In genomic region chr6:46590765-46591164, GRCh38 we compare ENCODE assay signal across 26 cellular contexts.
"Had no signal": no experiment of that assay in that cellular context is flagged by ENCODE, and none has a peak within 500 bp of the region (broad histone marks: within the 10 kb centered on the region; RNA-seq: fewer than 3 reads in every experiment).

No MANE protein-coding gene starts in this region.

- DNase-seq: colonic mucosa; cortex of kidney; dermis blood vessel endothelial cell; dorsolateral prefrontal cortex; effector CD4-positive, alpha-beta T cell; effector CD8-positive, alpha-beta T cell; effector memory CD4-positive, alpha-beta T cell; effector memory CD8-positive, alpha-beta T cell; endodermal cell; erythroblast; esophagus squamous epithelium; foreskin fibroblast; foreskin keratinocyte; foreskin melanocyte; gastrocnemius medialis; glutamatergic neuron; head of caudate nucleus; heart left ventricle; heart right ventricle had no signal

- H3K9me3 Mint-ChIP-seq: dendritic cell treated with granulocyte-macrophage colony-stimulating factor and Interleukin-4, amounts not matched to agents 40 ng/mL and 50 ng/mL, for 4 days; effector memory CD8-positive, alpha-beta T cell had no signal

- H3K27ac Mint-ChIP-seq: dendritic cell treated with granulocyte-macrophage colony-stimulating factor and Interleukin-4, amounts not matched to agents 40 ng/mL and 50 ng/mL, for 4 days; effector memory CD8-positive, alpha-beta T cell; endodermal cell had no signal

- H3K27me3 ChIP-seq: colonic mucosa, dorsolateral prefrontal cortex, esophagus muscularis mucosa, esophagus squamous epithelium, foreskin keratinocyte, gastrocnemius medialis, gastroesophageal sphincter, heart left ventricle, heart right ventricle had no signal

- H3K4me1 ChIP-seq: colonic mucosa, foreskin keratinocyte had no signal

- H3K4me3 Mint-ChIP-seq: dendritic cell treated with granulocyte-macrophage colony-stimulating factor and Interleukin-4, amounts not matched to agents 40 ng/mL and 50 ng/mL, for 4 days; effector memory CD8-positive, alpha-beta T cell; endodermal cell had no signal

- FAIRE-seq: endothelial cell of umbilical vein had no signal

- H3K27ac ChIP-seq: colonic mucosa, dorsolateral prefrontal cortex, epithelial cell of prostate, esophagus muscularis mucosa, esophagus squamous epithelium, foreskin keratinocyte, gastrocnemius medialis, heart left ventricle, heart right ventricle had no signal

- H3K36me3 ChIP-seq: colonic mucosa, esophagus muscularis mucosa, esophagus squamous epithelium, gastrocnemius medialis, heart left ventricle, heart right ventricle had no signal

- ATAC-seq: effector memory CD8-positive, alpha-beta T cell; esophagus mucosa; foreskin keratinocyte; gastrocnemius medialis; gastroesophageal sphincter; heart left ventricle; heart right ventricle had no signal

- H3K9me3 ChIP-seq: colonic mucosa, esophagus squamous epithelium, gastrocnemius medialis had no signal

- H3K4me3 ChIP-seq: colonic mucosa, coronary artery, dorsolateral prefrontal cortex, esophagus muscularis mucosa, esophagus squamous epithelium, gastrocnemius medialis, gastroesophageal sphincter, heart left ventricle, heart right ventricle had no signal
